20 cellular contexts compared by ENCODE assay signal in genomic region chr11:84247129-84247528, GRCh38.
DNase-seq lines count a peak whose midpoint lies in the region; ATAC-seq, FAIRE-seq and TF ChIP-seq lines count a peak whose summit lies in the region.
"Had no signal": no experiment of that assay in that cellular context is flagged by ENCODE, and none has a peak within 500 bp of the region (broad histone marks: within the 10 kb centered on the region; RNA-seq: fewer than 3 reads in every experiment).

No MANE protein-coding gene starts in this region.

- no peaks in the 10 kb centered on the region for H3K27me3 ChIP-seq in right lobe of liver
- no peaks in the 10 kb centered on the region; a peak in 1 of 5 replicates for H3K27me3 ChIP-seq in HepG2 (ENCODE audit: control insufficient read depth in 1 of 2, insufficient read depth in 2 of 2, low read length in 2 of 2)

- H3K9me3 ChIP-seq in right lobe of liver: no peaks in the 10 kb centered on the region
- no peaks in the 10 kb centered on the region for H3K9me3 ChIP-seq in HepG2 (ENCODE audit: low read length)
- no peaks in the 10 kb centered on the region for H3K9me3 ChIP-seq in SK-N-MC (ENCODE audit: low read depth, low read length)
- H3K9me3 ChIP-seq: A549, Caco-2 had no signal

- DNase-seq in right lobe of liver (no peak), HepG2 (ENCODE audit: low spot score) (no peak), SK-N-MC (ENCODE audit: low read depth, low spot score) (no peak), left lobe of liver (ENCODE audit: low spot score) (no peak), 8988T (no peak), NCI-H2196 (lab: John Stamatoyannopoulos, UW; ENCODE audit: unreplicated experiment) (no peak)
- DNase-seq: AML-193; Caco-2; CD4-positive, alpha-beta T cell; GM23248; HCEC 1CT had no signal

- H4K20me1 ChIP-seq in HepG2 (ENCODE audit: insufficient read depth, low read length): no peaks in the 10 kb centered on the region

- H3K9ac ChIP-seq in HepG2 (ENCODE audit: insufficient read depth, low read depth, low read length): no peak overlapping the region
- H3K9ac ChIP-seq in SK-N-MC (ENCODE audit: insufficient read length): no peak overlapping the region
- H3K9ac ChIP-seq: GM23248 had no signal

- no peak overlapping the region for H2AFZ ChIP-seq in HepG2 (ENCODE audit: low read length)
- H2AFZ ChIP-seq: GM23248 had no signal

- in situ Hi-C loops in HepG2 (cut with HindIII; ENCODE audit: extremely low pct_ligation_motif_present, low pct_unique_long_range_greater_than_20kb): no loop called here

- TF ChIP-seq RAD21 in HepG2 (CRISPR knock-in tag; IDR thresholded peaks at IDR 0.05): no peak

- H3K4me1 ChIP-seq in right lobe of liver (peaks cover 0 to 62% (median 12%) of the 10 kb centered on the region in 4 donors), HepG2 (ENCODE audit: insufficient read depth, low read length) (peaks cover 17% of the 10 kb centered on the region)
- H3K4me1 ChIP-seq: A549, Caco-2 had no signal

- H3K36me3 ChIP-seq in right lobe of liver (no peaks in the 10 kb centered on the region), HepG2 (replicated peaks in 1 of 2; ENCODE audit: control insufficient read depth in 1 of 2, insufficient read depth in 2 of 2, low read length in 2 of 2) (no peaks in the 10 kb centered on the region), SK-N-MC (ENCODE audit: insufficient read depth, low read length) (no peaks in the 10 kb centered on the region)

- FAIRE-seq in HepG2 (lab: Jason Lieb, UNC): no peak
- FAIRE-seq: A549, D721Med, G401.6, GM12891, GM19239, H54, HTR-8/SVneo had no signal

- POLR2A ChIA-PET in HepG2 (lab: Yijun Ruan, JAX): no interaction called here

- no peaks in the 10 kb centered on the region for H3K79me2 ChIP-seq in HepG2 (ENCODE audit: insufficient read depth, low read length)

- no peak for TF ChIP-seq EP300 in HepG2 (IDR thresholded peaks at IDR 0.05; ENCODE audit: low read depth in 2 of 2, low read length in 2 of 2)
- no peak for TF ChIP-seq EP300 in HepG2 (CRISPR knock-in tag; IDR thresholded peaks at IDR 0.05; ENCODE audit: borderline replicate concordance)

- no TSS peak for BruUV-seq in HepG2 (replicated peaks; lab: Mats Ljungman, UMichigan)

- TF ChIP-seq CTCF in right lobe of liver (IDR thresholded peaks at IDR 0.05) (no peak), HepG2 (CRISPR knock-in tag; IDR thresholded peaks at IDR 0.05) (no peak)

- WGBS in right lobe of liver (ENCODE audit: insufficient coverage, low coverage, low lambda C conversion rate, missing lambda C conversion rate): 80% methylated on average over 1 of the region's 1 CpG
- WGBS in HepG2 (ENCODE audit: low lambda C conversion rate): 4% methylated on average over 1 of the region's 1 CpG

- H3K4me2 ChIP-seq in HepG2 (ENCODE audit: low read depth, low read length): no peak overlapping the region
- H3K4me2 ChIP-seq: A549 had no signal

- H3K27ac ChIP-seq in right lobe of liver (peak overlapping the region in 1 of 3 donors; percentile 11), HepG2 (ENCODE audit: extremely low read length, insufficient read depth, low read length) (no peak overlapping the region), SK-N-MC (peak overlapping the region; percentile 48)
- H3K27ac ChIP-seq: A549, C4-2B, GM23248, HL-60 had no signal

- H3K4me3 ChIP-seq in right lobe of liver (no peak overlapping the region), HepG2 (replicated peaks in 1 of 3; ENCODE audit: insufficient read depth in 1 of 3, low read depth in 2 of 3, low read length in 3 of 3) (no peak overlapping the region), SK-N-MC (peak overlapping the region; percentile 57; the same call in 1 of the 2 replicates)
- H3K4me3 ChIP-seq: A549, GM23248 had no signal

- ATAC-seq in right lobe of liver: peak; percentile 8 to 32 (median 22)
- ATAC-seq in HepG2: no peak
- peak; percentile 49 for ATAC-seq in left lobe of liver
- ATAC-seq: A549 had no signal

- CTCF ChIA-PET in HepG2 (lab: Yijun Ruan, JAX; ENCODE audit: low intra/inter-chr PET ratio, low total read pairs): no interaction called here

- TF ChIP-seq POLR2A in right lobe of liver (IDR thresholded peaks at IDR 0.05) (no peak), HepG2 (IDR thresholded peaks at IDR 0.05; ENCODE audit: insufficient read depth in 1 of 2, low read depth in 2 of 2, low read length in 2 of 2) (no peak)

- intact Hi-C loops in right lobe of liver (cut with DNase I): no loop called here
- intact Hi-C loops in HepG2 (cut with micrococcal nuclease; ENCODE audit: unreplicated experiment): no loop called here

TF ChIP-seq in HepG2, 621 proteins besides CTCF, POLR2A, EP300 and RAD21:
- no peak for TF ChIP-seq YEATS4 (CRISPR knock-in tag; IDR thresholded peaks at IDR 0.05; ENCODE audit: borderline replicate concordance)
- TF ChIP-seq GTF3A (CRISPR knock-in tag; conservative IDR thresholded peaks at IDR 0.05): no peak
- no peak for TF ChIP-seq STAG1 (CRISPR knock-in tag; IDR thresholded peaks at IDR 0.05)
